1 cellular context compared by ENCODE assay signal in the genomic region with DNA sequence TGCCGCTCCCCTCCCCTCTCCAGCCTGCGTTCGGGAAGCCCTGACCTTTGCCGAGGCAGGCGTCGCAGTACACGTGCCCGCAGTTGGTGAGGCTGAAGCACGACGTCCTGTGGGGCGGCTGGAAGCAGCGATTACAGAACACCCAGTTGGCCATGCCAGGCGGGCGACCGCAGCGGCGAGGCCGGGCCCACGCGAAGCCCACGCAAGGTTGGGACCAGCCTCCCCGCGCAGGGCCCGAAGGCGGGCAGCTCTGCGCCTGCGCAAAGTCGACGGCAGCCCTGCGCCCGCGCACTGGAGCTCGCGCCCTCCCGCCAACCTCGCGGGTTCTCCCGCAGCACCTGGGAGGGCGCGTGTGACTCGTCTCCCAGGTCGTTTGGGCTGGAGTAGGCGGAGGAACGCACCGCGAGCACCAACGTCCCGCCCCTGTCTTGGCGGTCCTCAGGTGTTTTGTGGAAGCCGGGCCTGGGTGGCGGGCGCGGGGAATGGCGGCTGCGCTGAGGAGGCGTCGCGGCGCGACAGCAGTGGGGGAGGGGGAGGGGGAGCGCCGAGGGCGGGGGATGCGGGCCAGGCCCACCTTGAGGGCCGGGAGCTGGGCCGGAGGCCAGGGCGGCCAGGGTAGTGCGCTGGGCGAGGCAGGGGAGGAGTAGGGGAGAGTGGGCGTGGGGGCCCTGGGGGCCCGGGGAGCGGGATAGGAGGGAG.
A peak's percentile ranks its signal among the peaks of the same experiment; 100 is the strongest.
TF ChIP-seq lines count a peak whose summit lies in the region.

A gene with protein sequence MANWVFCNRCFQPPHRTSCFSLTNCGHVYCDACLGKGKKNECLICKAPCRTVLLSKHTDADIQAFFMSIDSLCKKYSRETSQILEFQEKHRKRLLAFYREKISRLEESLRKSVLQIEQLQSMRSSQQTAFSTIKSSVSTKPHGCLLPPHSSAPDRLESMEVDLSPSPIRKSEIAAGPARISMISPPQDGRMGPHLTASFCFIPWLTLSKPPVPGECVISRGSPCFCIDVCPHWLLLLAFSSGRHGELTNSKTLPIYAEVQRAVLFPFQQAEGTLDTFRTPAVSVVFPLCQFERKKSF (minus strand): TSS at position 254 of the 699 bp plus-strand sequence. CDS start 100 bp downstream, at position 154.

TF ChIP-seq in H1, 55 proteins besides CTCF, POLR2A, EP300 and RAD21:
- peak; percentile 69 for TF ChIP-seq NRF1 (IDR thresholded peaks at IDR 0.05; ENCODE audit: low read depth, low read length)
- TF ChIP-seq, protein P1, sequence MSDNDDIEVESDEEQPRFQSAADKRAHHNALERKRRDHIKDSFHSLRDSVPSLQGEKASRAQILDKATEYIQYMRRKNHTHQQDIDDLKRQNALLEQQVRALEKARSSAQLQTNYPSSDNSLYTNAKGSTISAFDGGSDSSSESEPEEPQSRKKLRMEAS (IDR thresholded peaks at IDR 0.05): peak; percentile 100
- TF ChIP-seq, protein P2, sequence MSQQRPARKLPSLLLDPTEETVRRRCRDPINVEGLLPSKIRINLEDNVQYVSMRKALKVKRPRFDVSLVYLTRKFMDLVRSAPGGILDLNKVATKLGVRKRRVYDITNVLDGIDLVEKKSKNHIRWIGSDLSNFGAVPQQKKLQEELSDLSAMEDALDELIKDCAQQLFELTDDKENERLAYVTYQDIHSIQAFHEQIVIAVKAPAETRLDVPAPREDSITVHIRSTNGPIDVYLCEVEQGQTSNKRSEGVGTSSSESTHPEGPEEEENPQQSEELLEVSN (IDR thresholded peaks at IDR 0.05): peak; percentile 99
- TF ChIP-seq NANOG (IDR thresholded peaks at IDR 0.05; ENCODE audit: insufficient read depth, low read depth, low read length, poor library complexity, severe bottlenecking): no peak
- no peak for TF ChIP-seq SRF (IDR thresholded peaks at IDR 0.05; ENCODE audit: low read depth, low read length)
- TF ChIP-seq SAP30 (IDR thresholded peaks at IDR 0.05; ENCODE audit: insufficient read depth, insufficient replicate concordance, low read length): no peak
- no peak for TF ChIP-seq HDAC6 (IDR thresholded peaks at IDR 0.05; ENCODE audit: low read depth, low read length)
- no peak for TF ChIP-seq SIN3A (conservative IDR thresholded peaks at IDR 0.05 in 1 of 2, IDR thresholded peaks at IDR 0.05 in 1 of 2; ENCODE audit: low read depth in 1 of 2, low read length in 2 of 2)
- peak; percentile 99 for TF ChIP-seq KDM4A (IDR thresholded peaks at IDR 0.05; ENCODE audit: low read depth, low read length, severe bottlenecking)
- TF ChIP-seq BACH1 (IDR thresholded peaks at IDR 0.05; ENCODE audit: low read length): peak; percentile 4; the same call in 1 of the 2 replicates
- 0 out of 2 replicates have a peak, but pooled peaks have one; percentile 78 for TF ChIP-seq KDM1A (IDR thresholded peaks at IDR 0.05; ENCODE audit: borderline replicate concordance, low read length)
- TF ChIP-seq HDAC2 (IDR thresholded peaks at IDR 0.05; ENCODE audit: borderline replicate concordance in 1 of 2, low read depth in 2 of 2, low read length in 2 of 2): peak in 1 of 2 experiments; percentile 86; a peak in 1 of 4 replicates
- TF ChIP-seq CHD2 (IDR thresholded peaks at IDR 0.05; ENCODE audit: low read length): peak; percentile 73
- peak; percentile 39; the same call in 1 of the 2 replicates for TF ChIP-seq PHF8 (conservative IDR thresholded peaks at IDR 0.05; ENCODE audit: low read depth, low read length)
- TF ChIP-seq RNF2 (IDR thresholded peaks at IDR 0.05; ENCODE audit: borderline replicate concordance, low read depth, low read length, missing control alignments, poor library complexity, severe bottlenecking): peak; percentile 92
- TF ChIP-seq ASH2L (IDR thresholded peaks at IDR 0.05; ENCODE audit: low read length): peak; percentile 48
- TF ChIP-seq CBX8 (IDR thresholded peaks at IDR 0.05; ENCODE audit: borderline replicate concordance, low read depth, low read length): no peak
- no peak for TF ChIP-seq POU5F1 (IDR thresholded peaks at IDR 0.05; ENCODE audit: low read depth, low read length)
- TF ChIP-seq RBBP5 (IDR thresholded peaks at IDR 0.05; ENCODE audit: borderline replicate concordance, low read depth, low read length): peak; percentile 57; the same call in 1 of the 2 replicates
- TF ChIP-seq CREB1 (IDR thresholded peaks at IDR 0.05): 0 out of 2 replicates have a peak, but pooled peaks have one; percentile 22
TF ChIP-seq in H1: peak in this region for 13.
